In genomic region chr20:5821627-5822215, GRCh38 we compare ENCODE assay signal across 1 cellular context.
TF ChIP-seq lines count a peak whose summit lies in the region.

No MANE protein-coding gene starts in this region.

TF ChIP-seq in HepG2, 621 proteins besides CTCF, POLR2A, EP300 and RAD21 (continued from another document and continues in another):
- TF ChIP-seq MTERF4 (CRISPR knock-in tag; IDR thresholded peaks at IDR 0.05), result peak; percentile 61; the same call in 1 of the 2 replicates
- TF ChIP-seq SRY (CRISPR knock-in tag; IDR thresholded peaks at IDR 0.05), result no peak
- TF ChIP-seq ZNF513 (CRISPR knock-in tag; conservative IDR thresholded peaks at IDR 0.05), result no peak
- TF ChIP-seq TAF15 (IDR thresholded peaks at IDR 0.05; ENCODE audit: low read depth, low read length, poor library complexity, severe bottlenecking), result no peak
- TF ChIP-seq NFE2 (CRISPR knock-in tag; IDR thresholded peaks at IDR 0.05), result no peak
- no peak for TF ChIP-seq JUNB (CRISPR knock-in tag; IDR thresholded peaks at IDR 0.05; ENCODE audit: borderline replicate concordance)
- TF ChIP-seq HIVEP1 (CRISPR knock-in tag; IDR thresholded peaks at IDR 0.05), result no peak
- peak; percentile 69; the same call in 1 of the 2 replicates for TF ChIP-seq TSC22D2 (CRISPR knock-in tag; IDR thresholded peaks at IDR 0.05; ENCODE audit: borderline replicate concordance)
- TF ChIP-seq ZNF512B (CRISPR knock-in tag; IDR thresholded peaks at IDR 0.05; ENCODE audit: borderline replicate concordance), result no peak
- no peak for TF ChIP-seq KDM4B (CRISPR knock-in tag; IDR thresholded peaks at IDR 0.05)
- no peak; a peak in 1 of 4 replicates for TF ChIP-seq MAFK (conservative IDR thresholded peaks at IDR 0.05 in 1 of 2, IDR thresholded peaks at IDR 0.05 in 1 of 2; ENCODE audit: low read length in 2 of 2)
- no peak for TF ChIP-seq ZNF234 (CRISPR knock-in tag; conservative IDR thresholded peaks at IDR 0.05)
- TF ChIP-seq ZBTB33 (CRISPR knock-in tag; IDR thresholded peaks at IDR 0.05), result no peak
- no peak; the same call in 1 of the 2 replicates for TF ChIP-seq MEIS2 (CRISPR knock-in tag; IDR thresholded peaks at IDR 0.05)
- no peak for TF ChIP-seq MTF1 (CRISPR knock-in tag; IDR thresholded peaks at IDR 0.05)
- TF ChIP-seq ZC3H4 (CRISPR knock-in tag; IDR thresholded peaks at IDR 0.05; ENCODE audit: borderline replicate concordance), result peak; percentile 83; the same call in 1 of the 2 replicates
- TF ChIP-seq ZNF83 (CRISPR knock-in tag; IDR thresholded peaks at IDR 0.05; ENCODE audit: borderline replicate concordance), result peak; percentile 94
- TF ChIP-seq KIAA2018 (CRISPR knock-in tag; IDR thresholded peaks at IDR 0.05; ENCODE audit: borderline replicate concordance), result no peak
- peak; percentile 76; the same call in 1 of the 2 replicates for TF ChIP-seq ZNF264 (CRISPR knock-in tag; IDR thresholded peaks at IDR 0.05)
- no peak for TF ChIP-seq GATA4 (IDR thresholded peaks at IDR 0.05; ENCODE audit: borderline replicate concordance, low read depth)
- TF ChIP-seq NONO (IDR thresholded peaks at IDR 0.05), result no peak
- TF ChIP-seq NONO (CRISPR knock-in tag; conservative IDR thresholded peaks at IDR 0.05), result no peak
- TF ChIP-seq ZNF549 (CRISPR knock-in tag; IDR thresholded peaks at IDR 0.05), result no peak
- TF ChIP-seq ARNTL (CRISPR knock-in tag; IDR thresholded peaks at IDR 0.05), result peak; percentile 82; the same call in 1 of the 2 replicates
- TF ChIP-seq ZNF280D (CRISPR knock-in tag; IDR thresholded peaks at IDR 0.05), result no peak; the same call in 1 of the 2 replicates
- TF ChIP-seq ZMYM2 (CRISPR knock-in tag; IDR thresholded peaks at IDR 0.05), result no peak
- TF ChIP-seq ZNF616 (CRISPR knock-in tag; IDR thresholded peaks at IDR 0.05; ENCODE audit: low read depth), result no peak
- peak; percentile 54; the same call in 1 of the 2 replicates for TF ChIP-seq THAP9 (CRISPR knock-in tag; IDR thresholded peaks at IDR 0.05; ENCODE audit: borderline replicate concordance)
- peak; percentile 84 for TF ChIP-seq NR2C2 (CRISPR knock-in tag; IDR thresholded peaks at IDR 0.05; ENCODE audit: borderline replicate concordance)
- TF ChIP-seq STAG1 (CRISPR knock-in tag; IDR thresholded peaks at IDR 0.05), result peak; percentile 44
- no peak for TF ChIP-seq PHB2 (IDR thresholded peaks at IDR 0.05; ENCODE audit: partially characterized antibody)
- no peak for TF ChIP-seq ZBTB2 (CRISPR knock-in tag; IDR thresholded peaks at IDR 0.05; ENCODE audit: low read depth)
